Comparison of ENCODE assay signal across 17 cellular contexts in the genomic region with DNA sequence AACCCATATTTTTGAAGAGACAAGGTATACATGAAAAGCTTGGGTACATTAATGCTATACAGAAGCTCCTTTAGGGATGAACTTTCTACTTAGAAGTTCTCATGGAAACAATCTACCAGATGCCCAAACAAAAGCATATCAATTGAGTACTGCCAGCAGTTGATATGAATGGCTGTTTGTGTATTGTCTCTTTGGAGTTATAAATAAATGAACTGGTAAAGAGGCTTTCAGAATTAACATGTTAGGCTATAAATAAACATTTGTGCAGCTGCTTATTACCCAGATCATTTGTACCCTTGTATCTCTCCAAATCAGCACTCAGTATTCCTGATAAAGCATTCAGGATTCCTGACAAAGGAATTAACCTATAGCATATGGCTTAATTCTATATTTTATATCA.
"Had no signal": no experiment of that assay in that cellular context is flagged by ENCODE, and none has a peak within 500 bp of the region (broad histone marks: within the 10 kb centered on the region; RNA-seq: fewer than 3 reads in every experiment).

No MANE protein-coding gene starts in this region.

- H3K36me3 Mint-ChIP-seq: activated naive CD8-positive, alpha-beta T cell treated with anti-CD3 and anti-CD28 coated beads, Interleukin-2, amount 10 ng/mL, durations not matched to agents 7 days and 5 days; brain; mesothelial cell of epicardium; naive B cell; stimulated activated memory B cell treated with anti-CD40 and anti-IgM and Interleukin-4, amounts not matched to agents 10 μg/mL and 1 μg/mL and 100 μg/mL, for 72 hours had no signal

- H3K27ac Mint-ChIP-seq: activated CD4-positive, alpha-beta T cell treated with anti-CD3 and anti-CD28 coated beads, Interleukin-2, amount 10 ng/mL, durations not matched to agents 24 days and 14 days; activated naive CD8-positive, alpha-beta T cell treated with anti-CD3 and anti-CD28 coated beads, Interleukin-2, amount 10 ng/mL, durations not matched to agents 7 days and 5 days; activated T-helper 1 cell treated with anti-CD3 and anti-CD28 coated beads, Interleukin-12 subunit alpha, Interleukin-12 subunit beta, Interleukin-2, Interleukin-4 antibody, amounts not matched to agents 30 ng/mL and 10 ng/mL and 1 ng/mL, durations not matched to agents 14 hours and 24 hours and 36 hours; mesothelial cell of epicardium; naive B cell; stimulated activated memory B cell treated with anti-CD40 and anti-IgM and Interleukin-4, amounts not matched to agents 10 μg/mL and 1 μg/mL and 100 μg/mL, for 72 hours; T-helper 2 cell treated with Interferon-gamma antibody and Interleukin-4, amounts not matched to agents 5 μg/mL and 100 μg/mL, for 36 hours had no signal

- H3K27me3 Mint-ChIP-seq: activated CD4-positive, alpha-beta T cell treated with anti-CD3 and anti-CD28 coated beads, Interleukin-2, amount 10 ng/mL, durations not matched to agents 24 days and 14 days; activated naive CD8-positive, alpha-beta T cell treated with anti-CD3 and anti-CD28 coated beads, Interleukin-2, amount 10 ng/mL, durations not matched to agents 7 days and 5 days; naive B cell; stimulated activated memory B cell treated with anti-CD40 and anti-IgM and Interleukin-4, amounts not matched to agents 10 μg/mL and 1 μg/mL and 100 μg/mL, for 72 hours had no signal

- H3K27me3 ChIP-seq: esophagus muscularis mucosa, ovary, transverse colon had no signal

- H3K4me3 ChIP-seq: coronary artery, esophagus muscularis mucosa, lung, ovary, transverse colon had no signal

- ATAC-seq: stimulated activated memory B cell treated with anti-CD40 and anti-IgM and Interleukin-4, amounts not matched to agents 10 μg/mL and 1 μg/mL and 100 μg/mL, for 72 hours had no signal

- H3K4me3 Mint-ChIP-seq: activated CD4-positive, alpha-beta T cell treated with anti-CD3 and anti-CD28 coated beads, Interleukin-2, amount 10 ng/mL, durations not matched to agents 24 days and 14 days; activated naive CD8-positive, alpha-beta T cell treated with anti-CD3 and anti-CD28 coated beads, Interleukin-2, amount 10 ng/mL, durations not matched to agents 7 days and 5 days; activated T-helper 1 cell treated with anti-CD3 and anti-CD28 coated beads, Interleukin-12 subunit alpha, Interleukin-12 subunit beta, Interleukin-2, Interleukin-4 antibody, amounts not matched to agents 30 ng/mL and 10 ng/mL and 1 ng/mL, durations not matched to agents 14 hours and 24 hours and 36 hours; brain; central memory CD8-positive, alpha-beta T cell; mesothelial cell of epicardium; naive B cell; stimulated activated memory B cell treated with anti-CD40 and anti-IgM and Interleukin-4, amounts not matched to agents 10 μg/mL and 1 μg/mL and 100 μg/mL, for 72 hours; T-helper 2 cell treated with Interferon-gamma antibody and Interleukin-4, amounts not matched to agents 5 μg/mL and 100 μg/mL, for 36 hours had no signal

- H3K4me1 Mint-ChIP-seq: activated CD4-positive, alpha-beta T cell treated with anti-CD3 and anti-CD28 coated beads, Interleukin-2, amount 10 ng/mL, durations not matched to agents 24 days and 14 days; activated naive CD8-positive, alpha-beta T cell treated with anti-CD3 and anti-CD28 coated beads, Interleukin-2, amount 10 ng/mL, durations not matched to agents 7 days and 5 days; central memory CD8-positive, alpha-beta T cell; mesothelial cell of epicardium; naive B cell; stimulated activated memory B cell treated with anti-CD40 and anti-IgM and Interleukin-4, amounts not matched to agents 10 μg/mL and 1 μg/mL and 100 μg/mL, for 72 hours had no signal

- DNase-seq: activated CD4-positive, alpha-beta T cell treated with anti-CD3 and anti-CD28 coated beads, Interleukin-2, amount 10 ng/mL, durations not matched to agents 24 days and 14 days; activated CD4-positive, CD25-positive, alpha-beta regulatory T cell; activated CD8-positive, alpha-beta memory T cell treated with anti-CD3 and anti-CD28 coated beads for 24 hours; activated naive CD8-positive, alpha-beta T cell treated with anti-CD3 and anti-CD28 coated beads, Interleukin-2, amount 10 ng/mL, durations not matched to agents 7 days and 5 days; naive B cell; ovary; stimulated activated CD4-positive, alpha-beta T cell treated with anti-CD3 and anti-CD28 coated beads, Interleukin-2, amount 100 ng/mL, for 48 hours; transverse colon had no signal

- H3K9me3 ChIP-seq: esophagus muscularis mucosa, ovary, transverse colon had no signal

- H3K27ac ChIP-seq: coronary artery, esophagus muscularis mucosa, ovary, transverse colon had no signal

- H3K9me3 Mint-ChIP-seq: activated CD4-positive, alpha-beta T cell treated with anti-CD3 and anti-CD28 coated beads, Interleukin-2, amount 10 ng/mL, durations not matched to agents 24 days and 14 days; activated naive CD8-positive, alpha-beta T cell treated with anti-CD3 and anti-CD28 coated beads, Interleukin-2, amount 10 ng/mL, durations not matched to agents 7 days and 5 days; stimulated activated memory B cell treated with anti-CD40 and anti-IgM and Interleukin-4, amounts not matched to agents 10 μg/mL and 1 μg/mL and 100 μg/mL, for 72 hours had no signal

- H3K36me3 ChIP-seq: esophagus muscularis mucosa, ovary, transverse colon had no signal
